ENCODE assay signal across 29 cellular contexts in the genomic region with DNA sequence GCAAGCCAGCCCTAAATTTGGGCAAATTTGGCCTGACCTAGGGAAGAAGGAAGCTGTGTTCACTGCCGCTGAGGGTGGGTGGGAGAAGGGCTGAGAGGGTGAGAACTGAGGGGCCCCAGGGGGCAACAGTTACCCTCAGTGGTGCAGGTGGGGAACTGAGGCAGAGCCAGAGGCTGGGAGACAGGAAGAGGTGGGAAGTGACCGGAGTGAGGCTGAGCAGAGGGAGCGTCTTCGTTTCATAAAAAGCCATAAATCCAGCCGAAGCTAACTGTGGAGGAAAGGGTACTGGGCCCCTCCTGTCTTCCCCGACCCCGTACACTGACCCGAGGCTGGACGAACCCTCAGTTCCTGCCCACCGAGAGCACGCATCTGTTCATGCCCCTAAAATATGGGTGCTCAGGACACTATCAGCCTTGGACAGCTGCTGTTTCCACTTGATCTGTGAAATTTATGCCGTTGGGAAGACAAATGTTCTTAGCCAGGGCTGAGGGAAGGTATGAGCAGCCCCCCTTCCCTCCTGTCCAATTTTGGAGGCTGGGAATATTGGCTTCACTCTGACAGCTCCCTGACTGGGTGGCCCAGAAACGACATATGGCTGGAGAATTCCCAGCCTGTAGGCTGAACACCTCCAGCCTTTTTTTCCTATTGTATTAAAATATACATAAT.
"Had no signal": no experiment of that assay in that cellular context is flagged by ENCODE, and none has a peak within 500 bp of the region (broad histone marks: within the 10 kb centered on the region; RNA-seq: fewer than 3 reads in every experiment).

No MANE protein-coding gene starts in this region.

- ATAC-seq: effector memory CD8-positive, alpha-beta T cell; gastroesophageal sphincter; left colon; pancreas; sciatic nerve; stimulated activated memory B cell treated with anti-CD40 and anti-IgM and Interleukin-4, amounts not matched to agents 10 μg/mL and 1 μg/mL and 100 μg/mL, for 72 hours; stimulated activated naive CD8-positive, alpha-beta T cell treated with anti-CD3 and anti-CD28 coated beads, Interleukin-15, amount 100 ng/mL, for 72 hours; T-helper 17 cell; upper lobe of right lung; WTC11 had no signal

- H3K9me3 ChIP-seq: adrenal gland, ascending aorta, pancreas, prostate gland, upper lobe of right lung had no signal

- H3K36me3 ChIP-seq: adrenal gland, ascending aorta, brain microvascular endothelial cell, gastroesophageal sphincter, pancreas, prostate gland, upper lobe of right lung had no signal

- H3K4me1 ChIP-seq: adrenal gland, ascending aorta, gastroesophageal sphincter, pancreas, prostate gland, upper lobe of right lung had no signal

- DNase-seq: activated CD4-positive, alpha-beta memory T cell treated with anti-CD3 and anti-CD28 coated beads, Interleukin-2, amount 10 ng/mL, durations not matched to agents 7 days and 5 days; activated CD4-positive, alpha-beta T cell treated with anti-CD3 and anti-CD28 coated beads for 1 hour; activated CD4-positive, alpha-beta T cell treated with anti-CD3 and anti-CD28 coated beads, Interleukin-2, amount 10 ng/mL, durations not matched to agents 7 days and 5 days; activated naive CD4-positive, alpha-beta T cell treated with anti-CD3 and anti-CD28 coated beads for 36 hours; activated naive CD8-positive, alpha-beta T cell treated with anti-CD3 and anti-CD28 coated beads for 36 hours; brain microvascular endothelial cell; effector memory CD8-positive, alpha-beta T cell; erythroblast; hippocampal formation; left colon; mammary epithelial cell; naive B cell; pancreas; retina; stimulated activated CD4-positive, alpha-beta T cell treated with anti-CD3 and anti-CD28 coated beads, Interleukin-12 subunit alpha, Interleukin-12 subunit beta, amount 100 ng/mL, for 4 hours; stimulated activated CD4-positive, alpha-beta T cell treated with anti-CD3 and anti-CD28 coated beads, Interleukin-4, amount 100 ng/mL, for 24 hours; stimulated activated naive CD8-positive, alpha-beta T cell treated with anti-CD3 and anti-CD28 coated beads, Interleukin-15, amount 100 ng/mL, for 72 hours; substantia nigra; T-helper 17 cell; upper lobe of right lung had no signal

- H3K27ac ChIP-seq: adrenal gland, ascending aorta, brain microvascular endothelial cell, coronary artery, gastroesophageal sphincter, pancreas, prostate gland, skin epidermis, upper lobe of right lung had no signal

- H3K27me3 ChIP-seq: adrenal gland, ascending aorta, brain microvascular endothelial cell, pancreas, upper lobe of right lung had no signal

- H3K4me3 ChIP-seq: adrenal gland, ascending aorta, coronary artery, gastroesophageal sphincter, pancreas, prostate gland, skin epidermis, upper lobe of right lung had no signal
